6 cellular contexts compared by ENCODE assay signal in genomic region chr19:1884719-1885334, GRCh38. TPM values are rescaled to one million over a fixed set of nuclear protein-coding genes. Genes with fewer than 3 reads are reported as not detected.
DNase-seq lines count a peak whose midpoint lies in the region; ATAC-seq and TF ChIP-seq lines count a peak whose summit lies in the region.

No MANE protein-coding gene starts in this region.

- no peak for TF ChIP-seq CTCF in esophagus squamous epithelium (IDR thresholded peaks at IDR 0.05)

- H3K79me2 ChIP-seq in Karpas-422 (ENCODE audit: low read length): peaks cover 41% of the 10 kb centered on the region

- in situ Hi-C loops in G401 (cut with HindIII; ENCODE audit: low sequenced_read_pairs): no loop called here

- 0% methylated on average over 9 to 26 of the region's 56 CpGs for WGBS in esophagus squamous epithelium, 2 donors

- intact Hi-C loops in esophagus squamous epithelium (cut with DNase I): no loop called here

- H3K36me3 ChIP-seq in Karpas-422 (ENCODE audit: insufficient read depth, low read length) (no peaks in the 10 kb centered on the region), esophagus squamous epithelium (peaks cover 0 to 13% (median 6%) of the 10 kb centered on the region in 3 donors)

- peak overlapping the region; percentile 99 for H3K4me3 Mint-ChIP-seq in stimulated activated effector memory CD8-positive, alpha-beta T cell treated with anti-CD3 and anti-CD28 coated beads, Interleukin-12 subunit alpha, Interleukin-12 subunit beta, amount 100 ng/mL, for 72 hours

- TF ChIP-seq POLR2A in GM18505 (IDR thresholded peaks at IDR 0.05; ENCODE audit: borderline replicate concordance, extremely low read depth, insufficient read depth, insufficient read length): peak; percentile 29
- TF ChIP-seq POLR2A in esophagus squamous epithelium (IDR thresholded peaks at IDR 0.05): no peak

- H3K9me2 ChIP-seq in Karpas-422 (replicated peaks; ENCODE audit: insufficient read depth, low read length): no peaks in the 10 kb centered on the region

- H4K20me1 ChIP-seq in Karpas-422 (ENCODE audit: insufficient read depth, low read depth, low read length): peaks cover 24% of the 10 kb centered on the region

- H3K4me2 ChIP-seq in Karpas-422 (ENCODE audit: low read depth, low read length, poor library complexity, severe bottlenecking): peak overlapping the region; percentile 84

- H3K9me3 ChIP-seq in Karpas-422 (ENCODE audit: low read length) (no peaks in the 10 kb centered on the region), esophagus squamous epithelium (no peaks in the 10 kb centered on the region)

- H3K4me1 Mint-ChIP-seq in stimulated activated effector memory CD8-positive, alpha-beta T cell treated with anti-CD3 and anti-CD28 coated beads, Interleukin-12 subunit alpha, Interleukin-12 subunit beta, amount 100 ng/mL, for 72 hours: peaks cover 30% of the 10 kb centered on the region

- ATAC-seq in GM18505 (IDR thresholded peaks at IDR 0.05; ENCODE audit: unreplicated experiment): peak; percentile 17
- peak; percentile 1 for ATAC-seq in stimulated activated effector memory CD8-positive, alpha-beta T cell treated with anti-CD3 and anti-CD28 coated beads, Interleukin-12 subunit alpha, Interleukin-12 subunit beta, amount 100 ng/mL, for 72 hours

- H3K9me3 Mint-ChIP-seq in stimulated activated effector memory CD8-positive, alpha-beta T cell treated with anti-CD3 and anti-CD28 coated beads, Interleukin-12 subunit alpha, Interleukin-12 subunit beta, amount 100 ng/mL, for 72 hours: no peaks in the 10 kb centered on the region

- DNase-seq in Karpas-422: peak; percentile 56
- no peak for DNase-seq in esophagus squamous epithelium (lab: John Stamatoyannopoulos, UW)
- no peak for DNase-seq in stimulated activated effector memory CD8-positive, alpha-beta T cell treated with anti-CD3 and anti-CD28 coated beads, Interleukin-12 subunit alpha, Interleukin-12 subunit beta, amount 100 ng/mL, for 72 hours (ENCODE audit: low spot score in 2 of 2)
- DNase-seq in GM19240 (ENCODE audit: insufficient read length, low spot score): no peak
- no peak for DNase-seq in G401 (ENCODE audit: low spot score)

- H2AFZ ChIP-seq in Karpas-422 (ENCODE audit: low read length): no peak overlapping the region

- H3K27ac ChIP-seq in Karpas-422 (ENCODE audit: low read length) (no peak overlapping the region), esophagus squamous epithelium (peak overlapping the region; percentile 94 to 96 (median 96))

- H3K4me1 ChIP-seq in Karpas-422 (ENCODE audit: low read length) (peaks cover 22% of the 10 kb centered on the region), esophagus squamous epithelium (peaks cover 38 to 54% (median 44%) of the 10 kb centered on the region in 3 donors)

- H3K9ac ChIP-seq in Karpas-422 (ENCODE audit: low read length): peak overlapping the region; percentile 95

- H3K4me3 ChIP-seq in Karpas-422 (ENCODE audit: low read length) (peak overlapping the region; percentile 97), esophagus squamous epithelium (peak overlapping the region; percentile 72 to 98 (median 96))

- H3K36me3 Mint-ChIP-seq in stimulated activated effector memory CD8-positive, alpha-beta T cell treated with anti-CD3 and anti-CD28 coated beads, Interleukin-12 subunit alpha, Interleukin-12 subunit beta, amount 100 ng/mL, for 72 hours: peaks cover 20% of the 10 kb centered on the region

- H3K27me3 ChIP-seq in Karpas-422 (ENCODE audit: low read length) (no peaks in the 10 kb centered on the region), esophagus squamous epithelium (no peaks in the 10 kb centered on the region)

- H3K27ac Mint-ChIP-seq in stimulated activated effector memory CD8-positive, alpha-beta T cell treated with anti-CD3 and anti-CD28 coated beads, Interleukin-12 subunit alpha, Interleukin-12 subunit beta, amount 100 ng/mL, for 72 hours: peak overlapping the region; percentile 96

RNA-seq across cellular contexts. Expression of gene ABHD17A, which starts 0.5 kb away (rescaled TPM):
- 52.5 and 110 TPM in 2 replicates for total RNA-seq in Karpas-422 (2014; rRNA removed; shearing (Covaris generic); ENCODE audit: low replicate concordance)
- total RNA-seq in esophagus squamous epithelium: 10 to 100 TPM; 78.4 to 91.7 (median 82.9) TPM
- total RNA-seq in G401 (2014; rRNA removed; shearing (Covaris generic)): 94.4 and 130 TPM in 2 replicates

RNA-seq across cellular contexts. Expression of gene ADAT3, which starts 20.4 kb away (rescaled TPM):
- total RNA-seq in Karpas-422 (2014; rRNA removed; shearing (Covaris generic); ENCODE audit: low replicate concordance): 1.2 and 5.2 TPM in 2 replicates
- total RNA-seq in esophagus squamous epithelium: 10 to 100 TPM in 2 of 4 donors, 1 to 10 TPM in 2; 4.7 to 20.4 (median 11.1) TPM
- total RNA-seq in G401 (2014; rRNA removed; shearing (Covaris generic)): 8.6 and 13.5 TPM in 2 replicates

RNA-seq across cellular contexts. Expression of gene SCAMP4, which starts 20.4 kb away (rescaled TPM):
- total RNA-seq in Karpas-422 (2014; rRNA removed; shearing (Covaris generic); ENCODE audit: low replicate concordance): 18.4 and 23.8 TPM in 2 replicates
- total RNA-seq in esophagus squamous epithelium: 100 to 1,000 TPM in 1 of 4 donors, 10 to 100 TPM in 3; 49.8 to 144 (median 83.9) TPM
- total RNA-seq in G401 (2014; rRNA removed; shearing (Covaris generic)): 45.9 and 70.6 TPM in 2 replicates

RNA-seq across cellular contexts. Expression of gene KLF16, which starts 21.4 kb away (rescaled TPM):
- 12.8 and 13.2 TPM in 2 replicates for total RNA-seq in Karpas-422 (2014; rRNA removed; shearing (Covaris generic); ENCODE audit: low replicate concordance)
- 10 to 100 TPM in 1 of 4 donors, 1 to 10 TPM in 3; 8.3 to 13.5 (median 9.1) TPM for total RNA-seq in esophagus squamous epithelium
- total RNA-seq in G401 (2014; rRNA removed; shearing (Covaris generic)): 27.9 and 29.2 TPM in 2 replicates

RNA-seq across cellular contexts. Expression of gene REXO1, which starts 36.5 kb away (rescaled TPM):
- 15.7 and 16.3 TPM in 2 replicates for total RNA-seq in Karpas-422 (2014; rRNA removed; shearing (Covaris generic); ENCODE audit: low replicate concordance)
- total RNA-seq in esophagus squamous epithelium: 10 to 100 TPM in 3 of 4 donors, 1 to 10 TPM in 1; 7.5 to 16.4 (median 15.4) TPM
- 7.8 and 10.7 TPM in 2 replicates for total RNA-seq in G401 (2014; rRNA removed; shearing (Covaris generic))
